ENCODE assay signal across 23 cellular contexts in genomic region chr6:81819767-81820166, GRCh38.
"Had no signal": no experiment of that assay in that cellular context is flagged by ENCODE, and none has a peak within 500 bp of the region (broad histone marks: within the 10 kb centered on the region; RNA-seq: fewer than 3 reads in every experiment).

No MANE protein-coding gene starts in this region.

- H3K27me3 ChIP-seq: heart right ventricle, hepatocyte, pancreas, suprapubic skin, tibial artery, uterus had no signal

- H3K27ac ChIP-seq: heart right ventricle, left ventricle myocardium inferior, pancreas, prostate gland, suprapubic skin, thoracic aorta, tibial artery, uterus had no signal

- H3K9me3 ChIP-seq: heart right ventricle, pancreas, prostate gland, suprapubic skin, thoracic aorta, tibial artery, uterus had no signal

- H3K4me3 ChIP-seq: hepatocyte, lung, pancreas, prostate gland, skin epidermis, suprapubic skin, tibial artery, uterus had no signal

- H3K27me3 Mint-ChIP-seq: memory B cell; stimulated activated naive CD8-positive, alpha-beta T cell treated with anti-CD3 and anti-CD28 coated beads, Interleukin-15, Interleukin-2, amounts not matched to agents 100 ng/mL and 50 ng/mL, for 24 hours had no signal

- H3K4me1 ChIP-seq: prostate gland, suprapubic skin, uterus had no signal

- ATAC-seq: naive thymus-derived CD8-positive, alpha-beta T cell; pancreas; right cardiac atrium had no signal

- DNase-seq: heart right ventricle; left ventricle myocardium inferior; naive thymus-derived CD8-positive, alpha-beta T cell; pancreas; posterior cingulate gyrus; retina; right cardiac atrium; stimulated activated CD4-positive, alpha-beta T cell treated with anti-CD3 and anti-CD28 coated beads, Interleukin-12 subunit alpha, Interleukin-12 subunit beta, amount 100 ng/mL, for 4 hours; stimulated activated CD4-positive, alpha-beta T cell treated with anti-CD3 and anti-CD28 coated beads, Interleukin-15, amount 100 ng/mL, for 24 hours; stimulated activated CD4-positive, alpha-beta T cell treated with anti-CD3 and anti-CD28 coated beads, Interleukin-2, amount 100 ng/mL, for 24 hours; stimulated activated CD4-positive, alpha-beta T cell treated with anti-CD3 and anti-CD28 coated beads, Interleukin-4, amount 100 ng/mL, for 1 hour; stimulated activated naive CD4-positive, alpha-beta T cell; tibial artery; trophoblast cell; uterus had no signal

- H3K27ac Mint-ChIP-seq: memory B cell; naive thymus-derived CD8-positive, alpha-beta T cell; stimulated activated naive CD8-positive, alpha-beta T cell treated with anti-CD3 and anti-CD28 coated beads, Interleukin-15, Interleukin-2, amounts not matched to agents 100 ng/mL and 50 ng/mL, for 24 hours had no signal

- H3K4me3 Mint-ChIP-seq: memory B cell; naive thymus-derived CD8-positive, alpha-beta T cell; stimulated activated naive CD8-positive, alpha-beta T cell treated with anti-CD3 and anti-CD28 coated beads, Interleukin-15, Interleukin-2, amounts not matched to agents 100 ng/mL and 50 ng/mL, for 24 hours had no signal

- H3K36me3 Mint-ChIP-seq: memory B cell; naive thymus-derived CD8-positive, alpha-beta T cell had no signal

- H3K36me3 ChIP-seq: heart right ventricle, left ventricle myocardium inferior, pancreas, prostate gland, suprapubic skin, thoracic aorta, tibial artery, uterus had no signal

- H3K9me3 Mint-ChIP-seq: memory B cell; naive thymus-derived CD8-positive, alpha-beta T cell; stimulated activated naive CD8-positive, alpha-beta T cell treated with anti-CD3 and anti-CD28 coated beads, Interleukin-15, Interleukin-2, amounts not matched to agents 100 ng/mL and 50 ng/mL, for 24 hours had no signal
